ENCODE assay signal across 39 cellular contexts in genomic region chr11:2819316-2819715, GRCh38.
"Had no signal": no experiment of that assay in that cellular context is flagged by ENCODE, and none has a peak within 500 bp of the region (broad histone marks: within the 10 kb centered on the region; RNA-seq: fewer than 3 reads in every experiment).

No MANE protein-coding gene starts in this region.

- H3K27me3 Mint-ChIP-seq: activated CD4-positive, alpha-beta memory T cell treated with anti-CD3 and anti-CD28 coated beads for 36 hours; activated CD4-positive, alpha-beta T cell treated with anti-CD3 and anti-CD28 coated beads for 36 hours; activated CD4-positive, alpha-beta T cell treated with anti-CD3 and anti-CD28 coated beads, Interleukin-2, amount 10 ng/mL, durations not matched to agents 7 days and 5 days; activated CD8-positive, alpha-beta T cell treated with anti-CD3 and anti-CD28 coated beads for 36 hours; activated naive CD8-positive, alpha-beta T cell treated with anti-CD3 and anti-CD28 coated beads for 36 hours; activated T-helper 17 cell treated with anti-CD3 and anti-CD28 coated beads, Interleukin-2, amount 50 U/mL, for 72 hours had no signal

- H3K4me1 Mint-ChIP-seq: activated CD4-positive, alpha-beta T cell treated with anti-CD3 and anti-CD28 coated beads for 36 hours; activated CD4-positive, alpha-beta T cell treated with anti-CD3 and anti-CD28 coated beads, Interleukin-2, amount 10 ng/mL, durations not matched to agents 7 days and 5 days; activated naive CD8-positive, alpha-beta T cell treated with anti-CD3 and anti-CD28 coated beads for 36 hours; activated T-helper 17 cell treated with anti-CD3 and anti-CD28 coated beads, Interleukin-2, amount 50 U/mL, for 72 hours had no signal

- FAIRE-seq: astrocyte, TTC549 had no signal

- H3K4me3 Mint-ChIP-seq: activated CD4-positive, alpha-beta memory T cell treated with anti-CD3 and anti-CD28 coated beads for 36 hours; activated CD4-positive, alpha-beta T cell treated with anti-CD3 and anti-CD28 coated beads for 36 hours; activated CD4-positive, alpha-beta T cell treated with anti-CD3 and anti-CD28 coated beads, Interleukin-2, amount 10 ng/mL, durations not matched to agents 7 days and 5 days; activated CD8-positive, alpha-beta T cell treated with anti-CD3 and anti-CD28 coated beads for 36 hours; activated naive CD4-positive, alpha-beta T cell treated with anti-CD3 and anti-CD28 coated beads for 36 hours; activated naive CD8-positive, alpha-beta T cell treated with anti-CD3 and anti-CD28 coated beads for 36 hours; activated T-cell treated with anti-CD3 and anti-CD28 coated beads, Interleukin-2, amount 50 U/mL, for 4 hours; activated T-cell treated with anti-CD3 and anti-CD28 coated beads, Interleukin-2, amount 50 U/mL, for 72 hours; activated T-helper 1 cell treated with anti-CD3 and anti-CD28 coated beads, Interleukin-12 subunit alpha, Interleukin-12 subunit beta, Interleukin-2, Interleukin-4 antibody, amounts not matched to agents 30 ng/mL and 10 ng/mL and 1 ng/mL, durations not matched to agents 14 hours and 24 hours and 36 hours; activated T-helper 17 cell treated with anti-CD3 and anti-CD28 coated beads, Interleukin-2, amount 50 U/mL, for 72 hours; T-helper 1 cell treated with Interleukin-12 subunit alpha and Interleukin-12 subunit beta and Interleukin-4 antibody, amounts not matched to agents 30 μg/mL and 1 μg/mL, for 36 hours; T-helper 2 cell treated with Interferon-gamma antibody and Interleukin-4, amounts not matched to agents 5 μg/mL and 100 μg/mL, for 36 hours; WTC11 had no signal

- H3K36me3 ChIP-seq: adrenal gland, brain microvascular endothelial cell, breast epithelium had no signal

- H3K27ac Mint-ChIP-seq: activated CD4-positive, alpha-beta memory T cell treated with anti-CD3 and anti-CD28 coated beads for 36 hours; activated CD4-positive, alpha-beta T cell treated with anti-CD3 and anti-CD28 coated beads for 36 hours; activated CD4-positive, alpha-beta T cell treated with anti-CD3 and anti-CD28 coated beads, Interleukin-2, amount 10 ng/mL, durations not matched to agents 7 days and 5 days; activated CD8-positive, alpha-beta T cell treated with anti-CD3 and anti-CD28 coated beads for 36 hours; activated naive CD4-positive, alpha-beta T cell treated with anti-CD3 and anti-CD28 coated beads for 36 hours; activated naive CD8-positive, alpha-beta T cell treated with anti-CD3 and anti-CD28 coated beads for 36 hours; activated T-cell treated with anti-CD3 and anti-CD28 coated beads, Interleukin-2, amount 50 U/mL, for 72 hours; activated T-helper 1 cell treated with anti-CD3 and anti-CD28 coated beads, Interleukin-12 subunit alpha, Interleukin-12 subunit beta, Interleukin-2, Interleukin-4 antibody, amounts not matched to agents 30 ng/mL and 10 ng/mL and 1 ng/mL, durations not matched to agents 14 hours and 24 hours and 36 hours; activated T-helper 17 cell treated with anti-CD3 and anti-CD28 coated beads, Interleukin-2, amount 50 U/mL, for 72 hours; T-helper 1 cell treated with Interleukin-12 subunit alpha and Interleukin-12 subunit beta and Interleukin-4 antibody, amounts not matched to agents 30 μg/mL and 1 μg/mL, for 36 hours; T-helper 2 cell treated with Interferon-gamma antibody and Interleukin-4, amounts not matched to agents 5 μg/mL and 100 μg/mL, for 36 hours; WTC11 had no signal

- ATAC-seq: activated CD4-positive, alpha-beta T cell treated with anti-CD3 and anti-CD28 coated beads for 36 hours; activated CD4-positive, CD25-positive, alpha-beta regulatory T cell treated with anti-CD3 and anti-CD28 coated beads, Interleukin-2, amount 50 U/mL, for 24 hours; activated CD8-positive, alpha-beta T cell treated with anti-CD3 and anti-CD28 coated beads for 36 hours; activated naive CD4-positive, alpha-beta T cell treated with anti-CD3 and anti-CD28 coated beads, Interleukin-2, amount 50 U/mL, for 72 hours; activated T-cell treated with anti-CD3 and anti-CD28 coated beads, Interleukin-2, amount 50 U/mL, for 4 hours; activated T-cell treated with anti-CD3 and anti-CD28 coated beads, Interleukin-2, amount 50 U/mL, for 72 hours; activated T-helper 17 cell treated with anti-CD3 and anti-CD28 coated beads, Interleukin-2, amount 50 U/mL, for 72 hours; body of pancreas; WTC11 had no signal

- H3K27ac ChIP-seq: adrenal gland, body of pancreas, brain microvascular endothelial cell, breast epithelium, VCaP had no signal

- H3K4me3 ChIP-seq: adrenal gland, body of pancreas, breast epithelium had no signal

- DNase-seq: activated CD4-positive, alpha-beta memory T cell treated with anti-CD3 and anti-CD28 coated beads for 36 hours; activated CD4-positive, alpha-beta T cell treated with anti-CD3 and anti-CD28 coated beads for 1 hour; activated CD4-positive, alpha-beta T cell treated with anti-CD3 and anti-CD28 coated beads for 36 hours; activated CD4-positive, alpha-beta T cell treated with anti-CD3 and anti-CD28 coated beads for 48 hours; activated CD4-positive, alpha-beta T cell treated with anti-CD3 and anti-CD28 coated beads, Interleukin-2, amount 10 ng/mL, durations not matched to agents 7 days and 5 days; activated CD4-positive, alpha-beta T cell treated with anti-CD3 and anti-CD28 coated beads, Interleukin-2, amount 50 U/mL, for 4 hours; activated CD4-positive, CD25-positive, alpha-beta regulatory T cell; activated CD8-positive, alpha-beta memory T cell treated with anti-CD3 and anti-CD28 coated beads, Interleukin-2, amount 50 U/mL, for 4 hours; activated CD8-positive, alpha-beta T cell treated with anti-CD3 and anti-CD28 coated beads for 36 hours; activated effector memory CD4-positive, alpha-beta T cell treated with anti-CD3 and anti-CD28 coated beads, Interleukin-2, amount 50 U/mL, for 16 hours; activated gamma-delta T cell treated with Interleukin-2 at 50 U/mL for 16 hours; activated naive CD4-positive, alpha-beta T cell; activated naive CD4-positive, alpha-beta T cell treated with anti-CD3 and anti-CD28 coated beads for 36 hours; activated naive CD4-positive, alpha-beta T cell treated with anti-CD3 and anti-CD28 coated beads, Interleukin-2, amount 50 U/mL, for 16 hours; activated naive CD8-positive, alpha-beta T cell treated with anti-CD3 and anti-CD28 coated beads for 36 hours; activated T-cell treated with anti-CD3 and anti-CD28 coated beads for 4 hours; activated T-cell treated with anti-CD3 and anti-CD28 coated beads, Interleukin-2, amount 50 U/mL, for 1 hour; activated T-cell treated with anti-CD3 and anti-CD28 coated beads, Interleukin-2, amount 50 U/mL, for 4 hours; activated T-cell treated with anti-CD3 and anti-CD28 coated beads, Interleukin-2, amount 50 U/mL, for 72 hours; adrenal gland; amniotic stem cell; aorta; body of pancreas; brain microvascular endothelial cell; central memory CD4-positive, alpha-beta T cell; T-helper 1 cell; T-helper 2 cell; T-helper 9 cell had no signal

- H3K27me3 ChIP-seq: adrenal gland, body of pancreas, brain microvascular endothelial cell, breast epithelium had no signal
